In the genomic region with DNA sequence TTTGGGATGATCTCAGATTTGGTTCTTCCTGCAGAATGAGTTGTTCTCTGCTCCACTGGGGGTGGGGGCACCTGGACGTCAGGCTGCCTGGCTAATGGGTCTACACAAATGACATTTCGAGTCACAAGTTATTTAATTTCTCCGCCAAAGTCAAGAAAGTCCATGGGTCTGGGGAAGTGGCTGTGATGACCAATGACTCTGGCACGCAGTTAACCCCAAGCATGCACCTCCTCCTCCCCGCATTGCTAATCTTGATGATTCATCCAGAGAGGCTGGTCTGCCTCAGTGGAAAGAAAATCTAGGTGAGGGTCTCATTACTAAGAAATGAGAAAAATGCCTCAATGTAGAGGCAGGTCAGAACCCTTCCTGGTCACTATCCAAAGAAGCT, we compare ENCODE assay signal across 9 cellular contexts.
DNase-seq lines count a peak whose midpoint lies in the region; ATAC-seq and TF ChIP-seq lines count a peak whose summit lies in the region.
"Had no signal": no experiment of that assay in that cellular context is flagged by ENCODE, and none has a peak within 500 bp of the region (broad histone marks: within the 10 kb centered on the region; RNA-seq: fewer than 3 reads in every experiment).

No MANE protein-coding gene starts in this region.

- H3K9me3 Mint-ChIP-seq in CD4-positive, alpha-beta memory T cell, result no peaks in the 10 kb centered on the region

- H4K8ac ChIP-seq in IMR-90 (ENCODE audit: low read depth in 2 of 2, low read length in 2 of 2), result peak overlapping the region; percentile 89 to 94

- H3K14ac ChIP-seq in IMR-90 (replicated peaks; ENCODE audit: low read depth, low read length), result peak overlapping the region; percentile 90

- WGBS in IMR-90 (ENCODE audit: extremely low coverage in 2 of 2, insufficient read length in 1 of 2), 2 experiments, result no CpG with 5 or more reads among the region's 5 CpGs
- WGBS in right cardiac atrium, result 78% methylated on average over 5 of the region's 5 CpGs

- no peak for TF ChIP-seq POLR2A in IMR-90 (IDR thresholded peaks at IDR 0.05; ENCODE audit: low read depth, low read length)

- peaks cover 36% of the 10 kb centered on the region for H3K4me1 ChIP-seq in CD4-positive, alpha-beta memory T cell (ENCODE audit: insufficient read depth, low read length)
- H3K4me1 ChIP-seq in IMR-90 (ENCODE audit: control insufficient read depth, insufficient read depth, low read length) (peaks cover 41% of the 10 kb centered on the region), mucosa of rectum (ENCODE audit: control insufficient read depth in 2 of 2, insufficient read depth in 2 of 2, low read length in 2 of 2) (peaks cover 15 to 17% of the 10 kb centered on the region in 2 donors), right cardiac atrium (ENCODE audit: control insufficient read depth, insufficient read depth, low read length) (peaks cover 2% of the 10 kb centered on the region)

- peak; percentile 79 for ATAC-seq in IMR-90 (ENCODE audit: low read depth)
- no peak for ATAC-seq in right cardiac atrium
- ATAC-seq in HG02973 (IDR thresholded peaks at IDR 0.05; ENCODE audit: unreplicated experiment), result no peak
- no peak for ATAC-seq in GM21390 (IDR thresholded peaks at IDR 0.05; ENCODE audit: unreplicated experiment)

- TF ChIP-seq CTCF in IMR-90 (conservative IDR thresholded peaks at IDR 0.05; ENCODE audit: low read depth, low read length) (no peak), astrocyte of the spinal cord (IDR thresholded peaks at IDR 0.05; ENCODE audit: low read depth, low read length) (no peak)

- CTCF ChIA-PET in CD4-positive, alpha-beta memory T cell (lab: Charles Lee; ENCODE audit: partially characterized antibody), result interaction anchor here (2.3 kb wide), 1 partner anchor 231 kb away, joined by 7 read pairs; no protein-coding TSS in a partner anchor
- CTCF ChIA-PET in IMR-90 (lab: Yijun Ruan, JAX), result no interaction called here

- peaks cover 7 to 16% of the 10 kb centered on the region in 2 donors for H3K36me3 Mint-ChIP-seq in CD4-positive, alpha-beta memory T cell

- H3K4me3 ChIP-seq in CD4-positive, alpha-beta memory T cell (ENCODE audit: low read length in 2 of 2), result no peak overlapping the region
- H3K4me3 ChIP-seq in IMR-90 (ENCODE audit: insufficient read depth, low read depth, low read length) (no peak overlapping the region), astrocyte of the spinal cord (ENCODE audit: low read depth, low read length) (no peak overlapping the region), mucosa of rectum (ENCODE audit: low read length in 2 of 2) (no peak overlapping the region), right cardiac atrium (ENCODE audit: low read length) (no peak overlapping the region)

- peak overlapping the region; percentile 63 for H3K4me2 ChIP-seq in IMR-90 (ENCODE audit: low read depth, low read length)

- H2AK9ac ChIP-seq in IMR-90 (replicated peaks; ENCODE audit: low read depth, low read length, poor library complexity), result peak overlapping the region; percentile 77

- intact Hi-C loops in CD4-positive, alpha-beta memory T cell (cut with micrococcal nuclease), result no loop called here
- intact Hi-C loops in IMR-90 (cut with micrococcal nuclease), result loop anchor here (2.0 kb wide), 2 partner anchors 23 to 137 kb away; no protein-coding TSS in a partner anchor
- intact Hi-C loops in right cardiac atrium (cut with DNase I), result no loop called here
- intact Hi-C loops in posterior cingulate gyrus (cut with DNase I), result no loop called here

- H3K9me3 ChIP-seq in CD4-positive, alpha-beta memory T cell (ENCODE audit: control insufficient read depth in 1 of 2, low read length in 2 of 2), result no peaks in the 10 kb centered on the region
- H3K9me3 ChIP-seq in IMR-90 (ENCODE audit: control insufficient read depth, insufficient read depth, low read length) (no peaks in the 10 kb centered on the region), mucosa of rectum (ENCODE audit: control insufficient read depth in 2 of 2, low read length in 2 of 2) (no peaks in the 10 kb centered on the region), right cardiac atrium (ENCODE audit: control insufficient read depth, low read length) (no peaks in the 10 kb centered on the region)

- peak overlapping the region; percentile 78 for H3K18ac ChIP-seq in IMR-90 (ENCODE audit: low read depth, low read length)

- peak overlapping the region; percentile 55 for H4K5ac ChIP-seq in IMR-90 (ENCODE audit: low read depth, low read length)

- no peak overlapping the region for H3K27ac ChIP-seq in CD4-positive, alpha-beta memory T cell (ENCODE audit: low read depth, low read length)
- H3K27ac ChIP-seq in IMR-90 (ENCODE audit: insufficient read depth, low read length), result peak overlapping the region; percentile 93
- peak overlapping the region; percentile 18 to 38 for H3K27ac ChIP-seq in mucosa of rectum (ENCODE audit: low read depth in 2 of 2, low read length in 2 of 2)
- no peak overlapping the region for H3K27ac ChIP-seq in right cardiac atrium (ENCODE audit: low read length)

- H4K20me1 ChIP-seq in IMR-90 (ENCODE audit: insufficient read depth, low read length), result peaks cover 3% of the 10 kb centered on the region; the same call in 1 of the 2 replicates

- H2AK5ac ChIP-seq in IMR-90 (ENCODE audit: low read depth, low read length), result peak overlapping the region; percentile 99

- H3K27me3 ChIP-seq in CD4-positive, alpha-beta memory T cell (ENCODE audit: insufficient read depth, low read length), result no peaks in the 10 kb centered on the region
- H3K27me3 ChIP-seq in IMR-90 (ENCODE audit: control insufficient read depth, insufficient read depth, low read length) (no peaks in the 10 kb centered on the region), mucosa of rectum (ENCODE audit: control insufficient read depth in 2 of 2, insufficient read depth in 2 of 2, low read length in 2 of 2) (no peaks in the 10 kb centered on the region), right cardiac atrium (ENCODE audit: control insufficient read depth, insufficient read depth) (no peaks in the 10 kb centered on the region)

- DNase-seq in CD4-positive, alpha-beta memory T cell, result no peak
- DNase-seq in IMR-90 (peak; percentile 99), astrocyte of the spinal cord (ENCODE audit: low read depth, low spot score) (peak; percentile 97), right cardiac atrium (no peak), posterior cingulate gyrus (no peak)

- H3K36me3 ChIP-seq in CD4-positive, alpha-beta memory T cell (ENCODE audit: insufficient read depth, low read length), result no peaks in the 10 kb centered on the region
- no peaks in the 10 kb centered on the region for H3K36me3 ChIP-seq in IMR-90 (ENCODE audit: control insufficient read depth, insufficient read depth, low read length)
- no peaks in the 10 kb centered on the region for H3K36me3 ChIP-seq in mucosa of rectum (ENCODE audit: control insufficient read depth in 2 of 2, insufficient read depth in 2 of 2, low read length in 2 of 2)

- peak overlapping the region; percentile 95 for H3K23ac ChIP-seq in IMR-90 (ENCODE audit: low read depth, low read length)

- no peaks in the 10 kb centered on the region for H3K27me3 Mint-ChIP-seq in CD4-positive, alpha-beta memory T cell

- H2AFZ ChIP-seq in IMR-90 (replicated peaks; ENCODE audit: low read length, poor library complexity), result peak overlapping the region; percentile 52

- peaks cover 39 to 81% of the 10 kb centered on the region in 2 experiments for H3K79me1 ChIP-seq in IMR-90 (ENCODE audit: low read depth in 1 of 2, low read length in 2 of 2)

- H3K9ac ChIP-seq in IMR-90 (ENCODE audit: low read depth, low read length), result 0 out of 2 replicates have a peak overlapping the region, but pooled peaks have one; percentile 12
- no peak overlapping the region for H3K9ac ChIP-seq in mucosa of rectum (ENCODE audit: low read depth in 1 of 2, low read length in 2 of 2)

- peak overlapping the region; percentile 99 for H2BK20ac ChIP-seq in IMR-90 (ENCODE audit: low read depth, low read length)

- in situ Hi-C loops in IMR-90 (cut with MboI; ENCODE audit: low sequenced_read_pairs) (no loop called here), astrocyte of the spinal cord (cut with HindIII; ENCODE audit: low sequenced_read_pairs) (no loop called here)

- POLR2A ChIA-PET in CD4-positive, alpha-beta memory T cell (lab: Charles Lee; ENCODE audit: partially characterized antibody), result no interaction called here
- POLR2A ChIA-PET in IMR-90 (lab: Charles Lee; ENCODE audit: unreplicated experiment), result no interaction called here

- dilution Hi-C loops in IMR-90 (cut with HindIII; ENCODE audit: low sequenced_read_pairs, unreplicated experiment), result no loop called here

- TF ChIP-seq RAD21 in IMR-90 (IDR thresholded peaks at IDR 0.05; ENCODE audit: low read length), result peak; percentile 19; the same call in 1 of the 2 replicates

- peak overlapping the region; percentile 97 for H4K91ac ChIP-seq in IMR-90 (ENCODE audit: insufficient read depth, low read depth, low read length)

- H2BK120ac ChIP-seq in IMR-90 (ENCODE audit: low read depth, low read length), result peak overlapping the region; percentile 98

- H3K4me3 Mint-ChIP-seq in CD4-positive, alpha-beta memory T cell, result no peak overlapping the region
- H3K4me3 Mint-ChIP-seq: neural crest cell had no signal

- peak overlapping the region; percentile 97; the same call in 2 of the 3 replicates for H2BK15ac ChIP-seq in IMR-90 (ENCODE audit: low read depth, low read length)

- H3K27ac Mint-ChIP-seq in CD4-positive, alpha-beta memory T cell, result peak overlapping the region in 4 of 7 donors; percentile 37 to 72 (median 57)

- H3K9me1 ChIP-seq in IMR-90 (ENCODE audit: insufficient read depth, low read length), result peaks cover 46% of the 10 kb centered on the region

- peaks cover 45 to 63% (median 56%) of the 10 kb centered on the region in 4 donors for H3K4me1 Mint-ChIP-seq in CD4-positive, alpha-beta memory T cell

- no TSS peak for BruUV-seq in IMR-90 (replicated peaks; lab: Mats Ljungman, UMichigan)

- H3K4ac ChIP-seq in IMR-90 (ENCODE audit: low read depth, low read length), result peak overlapping the region; percentile 100

- H2BK5ac ChIP-seq in IMR-90 (ENCODE audit: low read depth, low read length, poor library complexity, severe bottlenecking), result peak overlapping the region; percentile 98

- peak overlapping the region; percentile 95 for H3K56ac ChIP-seq in IMR-90 (ENCODE audit: extremely low read depth, insufficient read depth, low read length)

TF ChIP-seq in IMR-90, 13 proteins besides CTCF, POLR2A, EP300 and RAD21 (continues in another document):
- TF ChIP-seq FOS (IDR thresholded peaks at IDR 0.05; ENCODE audit: low read depth, low read length) (peak; percentile 99), CHD1 (IDR thresholded peaks at IDR 0.05; ENCODE audit: low read depth, low read length) (no peak), MAZ (IDR thresholded peaks at IDR 0.05; ENCODE audit: borderline replicate concordance, low read depth, low read length) (peak; percentile 82), CEBPB (IDR thresholded peaks at IDR 0.05; ENCODE audit: low read depth, low read length) (peak; percentile 73; the same call in 1 of the 2 replicates), MXI1 (IDR thresholded peaks at IDR 0.05; ENCODE audit: borderline replicate concordance, low read depth, low read length) (peak; percentile 39; the same call in 1 of the 2 replicates), MAFK (IDR thresholded peaks at IDR 0.05; ENCODE audit: low read depth, low read length) (no peak), NFE2L2 (IDR thresholded peaks at IDR 0.05; ENCODE audit: low read depth, low read length) (peak; percentile 22; the same call in 1 of the 2 replicates)

Comparison
In these comparisons a context has a peak if more than half of its experiments do, and no peak if none do; other contexts are left out.
1. DNase-seq: peak in IMR-90 (single experiment) and astrocyte of the spinal cord (single experiment); none in CD4-positive, alpha-beta memory T cell (0 of 5), right cardiac atrium (0 of 3) and posterior cingulate gyrus (0 of 10).
2. H3K27ac ChIP-seq: peak in IMR-90 (single experiment) and mucosa of rectum (2 of 2); none in CD4-positive, alpha-beta memory T cell (single experiment) and right cardiac atrium (single experiment).